ENCODE assay signal across 13 cellular contexts in genomic region chr10:28411648-28412047, GRCh38.
DNase-seq lines count a peak whose midpoint lies in the region; ATAC-seq, FAIRE-seq and TF ChIP-seq lines count a peak whose summit lies in the region.
"Had no signal": no experiment of that assay in that cellular context is flagged by ENCODE, and none has a peak within 500 bp of the region (broad histone marks: within the 10 kb centered on the region; RNA-seq: fewer than 3 reads in every experiment).

No MANE protein-coding gene starts in this region.

- DNase-seq in GM06990 (ENCODE audit: extremely low read depth, insufficient read length) (peak; percentile 70), erythroblast (lab: John Stamatoyannopoulos, UW) (peak; percentile 10 to 65), NCI-H1694 treated with DMSO at 0.1 percent for 48 hours (lab: John Stamatoyannopoulos, UW) (no peak), NCI-H446 treated with DMSO at 0.1 percent for 48 hours (lab: John Stamatoyannopoulos, UW) (no peak), HTR-8/SVneo (ENCODE audit: insufficient read length, low spot score) (no peak)
- DNase-seq: colonic mucosa, heart left ventricle, NCI-H2171 treated with DMSO at 0.1 percent for 48 hours, right cardiac atrium had no signal

- no peak overlapping the region for H3K4me3 ChIP-seq in GM06990 (replicated peaks; ENCODE audit: low read depth, low read length)
- H3K4me3 ChIP-seq: colonic mucosa, heart left ventricle had no signal

- TF ChIP-seq POLR2A in erythroblast (IDR thresholded peaks at IDR 0.05; ENCODE audit: low read length): no peak

- no peak for TF ChIP-seq CTCF in GM06990 (IDR thresholded peaks at IDR 0.05; ENCODE audit: insufficient read depth, low read length, poor library complexity, severe bottlenecking)

- no peaks in the 10 kb centered on the region for H3K36me3 ChIP-seq in GM06990 (ENCODE audit: control insufficient read depth, insufficient read depth, low read length)
- H3K36me3 ChIP-seq: colonic mucosa, heart left ventricle had no signal

- ATAC-seq in GM19351 (IDR thresholded peaks at IDR 0.05; ENCODE audit: unreplicated experiment) (peak; percentile 91), HG03460 (IDR thresholded peaks at IDR 0.05; ENCODE audit: unreplicated experiment) (peak; percentile 85), GM18861 (IDR thresholded peaks at IDR 0.05; ENCODE audit: unreplicated experiment) (no peak)
- ATAC-seq: heart left ventricle, right cardiac atrium had no signal

- no peak for FAIRE-seq in HTR-8/SVneo (lab: Jason Lieb, UNC)
- FAIRE-seq: GM18507 had no signal

- H3K27me3 ChIP-seq in GM06990 (replicated peaks; ENCODE audit: control insufficient read depth, insufficient read depth, low read length): no peaks in the 10 kb centered on the region
- H3K27me3 ChIP-seq: colonic mucosa had no signal

Comparison
In these comparisons a context has a peak if more than half of its experiments do, and no peak if none do; other contexts are left out.
1. DNase-seq: peak in GM06990 (single experiment) and erythroblast (2 of 2); none in NCI-H1694 treated with DMSO at 0.1 percent for 48 hours (single experiment), NCI-H446 treated with DMSO at 0.1 percent for 48 hours (single experiment) and HTR-8/SVneo (single experiment).